36 cellular contexts compared by ENCODE assay signal in genomic region chr4:116244771-116245170, GRCh38.
"Had no signal": no experiment of that assay in that cellular context is flagged by ENCODE, and none has a peak within 500 bp of the region (broad histone marks: within the 10 kb centered on the region; RNA-seq: fewer than 3 reads in every experiment).

No MANE protein-coding gene starts in this region.

- DNase-seq: Karpas-422, Kasumi-1, MG63, MM.1S, MV-4-11, NCI-H1048, NCI-H1092, NCI-H1092 treated with DMSO at 0.1 percent for 48 hours, NCI-H1105, NCI-H1105 treated with DMSO at 0.1 percent for 48 hours, NCI-H1417, NCI-H1417 treated with DMSO at 0.1 percent for 48 hours, NCI-H1436, NCI-H1436 treated with DMSO at 0.1 percent for 48 hours, NCI-H146, NCI-H1694, NCI-H1694 treated with DMSO at 0.1 percent for 48 hours, NCI-H187, NCI-H187 treated with DMSO at 0.1 percent for 48 hours, NCI-H1930, NCI-H2029, NCI-H2029 treated with DMSO at 0.1 percent for 48 hours, NCI-H2081, NCI-H2081 treated with DMSO at 0.1 percent for 48 hours, NCI-H2107, NCI-H2171, NCI-H2171 treated with DMSO at 0.1 percent for 48 hours, NCI-H2227 treated with DMSO at 0.1 percent for 48 hours, NCI-H226, NCI-H345, NCI-H446, NCI-H446 treated with DMSO at 0.1 percent for 48 hours, NCI-H510A, NCI-H510A treated with DMSO at 0.1 percent for 48 hours, NCI-H524, NCI-H524 treated with DMSO at 0.1 percent for 48 hours had no signal
